In the genomic region with DNA sequence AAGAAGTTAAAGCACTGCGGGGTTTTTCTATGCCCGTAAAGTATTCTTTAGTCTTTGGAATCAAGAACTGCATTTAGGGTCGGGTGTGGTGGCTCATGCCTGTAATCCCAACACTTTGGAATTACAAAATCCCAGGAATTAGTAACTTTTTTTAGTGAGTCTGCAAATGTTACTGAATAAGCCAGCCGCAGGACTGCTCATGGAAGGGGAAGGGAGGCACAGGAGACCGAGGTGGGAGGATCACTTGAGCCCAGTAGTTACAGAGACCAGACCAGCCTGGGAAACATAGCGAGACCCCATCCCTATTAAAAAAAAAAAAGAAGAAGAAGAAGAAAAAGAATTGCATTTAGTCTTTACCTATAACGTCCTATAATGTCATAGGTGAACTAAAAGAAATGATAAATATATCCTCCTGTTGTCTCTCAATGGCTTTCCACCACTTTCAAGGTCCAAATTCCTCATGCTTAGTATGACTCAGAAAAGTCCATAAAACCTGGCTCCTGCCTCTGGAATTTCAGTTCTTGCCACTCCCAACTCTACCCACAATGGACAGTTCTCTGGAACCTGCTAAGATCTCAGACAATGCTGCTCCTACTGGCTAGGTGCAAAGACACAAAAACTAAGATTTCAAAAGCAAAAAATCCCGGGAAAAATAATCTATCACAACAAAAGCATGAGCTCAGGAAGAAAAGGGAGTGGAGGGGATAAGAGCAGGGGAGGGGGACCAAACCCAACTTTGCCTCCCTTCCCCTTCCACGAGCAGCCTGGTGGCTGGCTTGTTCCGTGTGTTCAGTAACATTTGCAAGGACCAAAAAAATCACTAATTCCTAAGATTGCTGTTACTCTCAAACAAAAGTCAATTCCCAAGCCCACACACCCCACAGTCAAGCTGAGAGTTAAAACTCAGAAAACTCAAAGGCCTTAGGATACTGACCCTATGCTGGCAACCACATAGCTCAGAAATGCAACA, we compare ENCODE assay signal across 9 cellular contexts. TPM values are rescaled to one million over a fixed set of nuclear protein-coding genes. Genes with fewer than 3 reads are reported as not detected.
A peak's percentile ranks its signal among the peaks of the same experiment; 100 is the strongest.
DNase-seq lines count a peak whose midpoint lies in the region; ATAC-seq and TF ChIP-seq lines count a peak whose summit lies in the region.
"Had no signal": no experiment of that assay in that cellular context is flagged by ENCODE, and none has a peak within 500 bp of the region (broad histone marks: within the 10 kb centered on the region; RNA-seq: fewer than 3 reads in every experiment).

No MANE protein-coding gene starts in this region.

- DNase-seq in activated CD8-positive, alpha-beta T cell treated with anti-CD3 and anti-CD28 coated beads for 36 hours: no peak
- DNase-seq in activated CD8-positive, alpha-beta T cell treated with anti-CD3 and anti-CD28 coated beads, Interleukin-2, amount 10 ng/mL, durations not matched to agents 7 days and 5 days: no peak
- no peak for DNase-seq in activated T-helper 1 cell treated with anti-CD3 and anti-CD28 coated beads, Interleukin-12 subunit alpha, Interleukin-12 subunit beta, Interleukin-2, Interleukin-4 antibody, amounts not matched to agents 30 ng/mL and 10 ng/mL and 1 ng/mL, durations not matched to agents 14 hours and 24 hours and 36 hours (ENCODE audit: low spot score)
- DNase-seq in left colon: no peak
- no peak for DNase-seq in type B pancreatic cell (ENCODE audit: extremely low spot score, unreplicated experiment)
- DNase-seq in NCI-H128 (lab: John Stamatoyannopoulos, UW; ENCODE audit: unreplicated experiment): no peak
- DNase-seq: KG1 had no signal

- peaks cover 72% of the 10 kb centered on the region for H3K4me1 Mint-ChIP-seq in activated CD8-positive, alpha-beta T cell treated with anti-CD3 and anti-CD28 coated beads for 36 hours (ENCODE audit: low read depth)
- peaks cover 70% of the 10 kb centered on the region for H3K4me1 Mint-ChIP-seq in activated CD8-positive, alpha-beta T cell treated with anti-CD3 and anti-CD28 coated beads, Interleukin-2, amount 10 ng/mL, durations not matched to agents 7 days and 5 days (ENCODE audit: low read depth)
- peaks cover 90% of the 10 kb centered on the region for H3K4me1 Mint-ChIP-seq in activated T-helper 1 cell treated with anti-CD3 and anti-CD28 coated beads, Interleukin-12 subunit alpha, Interleukin-12 subunit beta, Interleukin-2, Interleukin-4 antibody, amounts not matched to agents 30 ng/mL and 10 ng/mL and 1 ng/mL, durations not matched to agents 14 hours and 24 hours and 36 hours (ENCODE audit: low read depth)
- H3K4me1 Mint-ChIP-seq in type B pancreatic cell (ENCODE audit: unreplicated experiment): peaks cover 69% of the 10 kb centered on the region

- no peak for TF ChIP-seq EP300 in gastroesophageal sphincter (IDR thresholded peaks at IDR 0.05)

- TF ChIP-seq CTCF in activated CD8-positive, alpha-beta T cell treated with anti-CD3 and anti-CD28 coated beads for 36 hours (IDR thresholded peaks at IDR 0.05): no peak
- TF ChIP-seq CTCF in type B pancreatic cell (conservative IDR thresholded peaks at IDR 0.05) (no peak), gastroesophageal sphincter (IDR thresholded peaks at IDR 0.05) (no peak)

- H3K4me3 Mint-ChIP-seq in activated CD8-positive, alpha-beta T cell treated with anti-CD3 and anti-CD28 coated beads for 36 hours: no peak overlapping the region
- no peak overlapping the region for H3K4me3 Mint-ChIP-seq in activated CD8-positive, alpha-beta T cell treated with anti-CD3 and anti-CD28 coated beads, Interleukin-2, amount 10 ng/mL, durations not matched to agents 7 days and 5 days
- H3K4me3 Mint-ChIP-seq in activated T-helper 1 cell treated with anti-CD3 and anti-CD28 coated beads, Interleukin-12 subunit alpha, Interleukin-12 subunit beta, Interleukin-2, Interleukin-4 antibody, amounts not matched to agents 30 ng/mL and 10 ng/mL and 1 ng/mL, durations not matched to agents 14 hours and 24 hours and 36 hours: no peak overlapping the region
- H3K4me3 Mint-ChIP-seq in type B pancreatic cell: peak overlapping the region; percentile 37

- H3K4me1 ChIP-seq in gastroesophageal sphincter: peaks cover 27 to 95% (median 57%) of the 10 kb centered on the region in 3 donors

- no peak overlapping the region for H3K4me3 ChIP-seq in gastroesophageal sphincter

- CTCF ChIA-PET in activated CD8-positive, alpha-beta T cell treated with anti-CD3 and anti-CD28 coated beads for 36 hours (lab: Charles Lee): interaction anchor here (0.9 to 2.2 kb wide), 3 partner anchors 24 to 172 kb away, joined by 3 to 7 read pairs (median 3); no protein-coding TSS in a partner anchor
- CTCF ChIA-PET in activated CD8-positive, alpha-beta T cell treated with anti-CD3 and anti-CD28 coated beads, Interleukin-2, amount 10 ng/mL, durations not matched to agents 7 days and 5 days (lab: Charles Lee): interaction anchor here (0.9 to 2.2 kb wide), 7 partner anchors 11 to 171 kb away, joined by 3 to 7 read pairs (median 3); no protein-coding TSS in a partner anchor

- POLR2A ChIA-PET in activated CD8-positive, alpha-beta T cell treated with anti-CD3 and anti-CD28 coated beads for 36 hours (lab: Charles Lee): interaction anchor here (0.9 kb wide), 1 partner anchor 14 kb away, joined by 4 read pairs; no protein-coding TSS in a partner anchor
- POLR2A ChIA-PET in activated CD8-positive, alpha-beta T cell treated with anti-CD3 and anti-CD28 coated beads, Interleukin-2, amount 10 ng/mL, durations not matched to agents 7 days and 5 days (lab: Charles Lee): interaction anchor here (0.5 kb wide), 1 partner anchor 89 kb away, joined by 3 read pairs; no protein-coding TSS in a partner anchor

- H3K27ac ChIP-seq in gastroesophageal sphincter: no peak overlapping the region

- no peaks in the 10 kb centered on the region for H3K36me3 Mint-ChIP-seq in activated CD8-positive, alpha-beta T cell treated with anti-CD3 and anti-CD28 coated beads for 36 hours (ENCODE audit: low read depth)
- H3K36me3 Mint-ChIP-seq in activated CD8-positive, alpha-beta T cell treated with anti-CD3 and anti-CD28 coated beads, Interleukin-2, amount 10 ng/mL, durations not matched to agents 7 days and 5 days (ENCODE audit: low read depth): peaks cover 2% of the 10 kb centered on the region
- H3K36me3 Mint-ChIP-seq in activated T-helper 1 cell treated with anti-CD3 and anti-CD28 coated beads, Interleukin-12 subunit alpha, Interleukin-12 subunit beta, Interleukin-2, Interleukin-4 antibody, amounts not matched to agents 30 ng/mL and 10 ng/mL and 1 ng/mL, durations not matched to agents 14 hours and 24 hours and 36 hours (ENCODE audit: low read depth): peaks cover 16% of the 10 kb centered on the region
- H3K36me3 Mint-ChIP-seq in type B pancreatic cell: peaks cover 5% of the 10 kb centered on the region

- H3K27me3 Mint-ChIP-seq in activated CD8-positive, alpha-beta T cell treated with anti-CD3 and anti-CD28 coated beads for 36 hours: no peaks in the 10 kb centered on the region
- H3K27me3 Mint-ChIP-seq in activated CD8-positive, alpha-beta T cell treated with anti-CD3 and anti-CD28 coated beads, Interleukin-2, amount 10 ng/mL, durations not matched to agents 7 days and 5 days (ENCODE audit: low read depth): peaks cover 2% of the 10 kb centered on the region
- H3K27me3 Mint-ChIP-seq in activated T-helper 1 cell treated with anti-CD3 and anti-CD28 coated beads, Interleukin-12 subunit alpha, Interleukin-12 subunit beta, Interleukin-2, Interleukin-4 antibody, amounts not matched to agents 30 ng/mL and 10 ng/mL and 1 ng/mL, durations not matched to agents 14 hours and 24 hours and 36 hours (ENCODE audit: insufficient read depth): no peaks in the 10 kb centered on the region
- H3K27me3 Mint-ChIP-seq in type B pancreatic cell: no peaks in the 10 kb centered on the region

- intact Hi-C loops in activated CD8-positive, alpha-beta T cell treated with anti-CD3 and anti-CD28 coated beads for 36 hours (cut with micrococcal nuclease): no loop called here
- intact Hi-C loops in activated T-helper 1 cell treated with anti-CD3 and anti-CD28 coated beads, Interleukin-12 subunit alpha, Interleukin-12 subunit beta, Interleukin-2, Interleukin-4 antibody, amounts not matched to agents 30 ng/mL and 10 ng/mL and 1 ng/mL, durations not matched to agents 14 hours and 24 hours and 36 hours (cut with micrococcal nuclease): no loop called here
- intact Hi-C loops in left colon (cut with DNase I, micrococcal nuclease): no loop called here

- no peak for ATAC-seq in activated CD8-positive, alpha-beta T cell treated with anti-CD3 and anti-CD28 coated beads for 36 hours
- no peak for ATAC-seq in activated CD8-positive, alpha-beta T cell treated with anti-CD3 and anti-CD28 coated beads, Interleukin-2, amount 10 ng/mL, durations not matched to agents 7 days and 5 days
- peak; percentile 82 for ATAC-seq in left colon
- ATAC-seq in GM19452 (IDR thresholded peaks at IDR 0.05; ENCODE audit: unreplicated experiment): no peak
- ATAC-seq in gastroesophageal sphincter: no peak

- no peaks in the 10 kb centered on the region for H3K9me3 ChIP-seq in gastroesophageal sphincter

- no peaks in the 10 kb centered on the region for H3K9me3 Mint-ChIP-seq in activated CD8-positive, alpha-beta T cell treated with anti-CD3 and anti-CD28 coated beads for 36 hours
- H3K9me3 Mint-ChIP-seq in activated CD8-positive, alpha-beta T cell treated with anti-CD3 and anti-CD28 coated beads, Interleukin-2, amount 10 ng/mL, durations not matched to agents 7 days and 5 days (ENCODE audit: insufficient read depth): no peaks in the 10 kb centered on the region
- no peaks in the 10 kb centered on the region for H3K9me3 Mint-ChIP-seq in activated T-helper 1 cell treated with anti-CD3 and anti-CD28 coated beads, Interleukin-12 subunit alpha, Interleukin-12 subunit beta, Interleukin-2, Interleukin-4 antibody, amounts not matched to agents 30 ng/mL and 10 ng/mL and 1 ng/mL, durations not matched to agents 14 hours and 24 hours and 36 hours
- H3K9me3 Mint-ChIP-seq in type B pancreatic cell: no peaks in the 10 kb centered on the region

- WGBS in gastroesophageal sphincter (ENCODE audit: low coverage in 1 of 2), 2 donors: 73% methylated on average over 7 to 10 of the region's 10 CpGs

- H3K27ac Mint-ChIP-seq in activated CD8-positive, alpha-beta T cell treated with anti-CD3 and anti-CD28 coated beads for 36 hours: peak overlapping the region; percentile 3
- no peak overlapping the region for H3K27ac Mint-ChIP-seq in activated CD8-positive, alpha-beta T cell treated with anti-CD3 and anti-CD28 coated beads, Interleukin-2, amount 10 ng/mL, durations not matched to agents 7 days and 5 days
- H3K27ac Mint-ChIP-seq in activated T-helper 1 cell treated with anti-CD3 and anti-CD28 coated beads, Interleukin-12 subunit alpha, Interleukin-12 subunit beta, Interleukin-2, Interleukin-4 antibody, amounts not matched to agents 30 ng/mL and 10 ng/mL and 1 ng/mL, durations not matched to agents 14 hours and 24 hours and 36 hours: peak overlapping the region; percentile 49
- H3K27ac Mint-ChIP-seq in type B pancreatic cell: peak overlapping the region; percentile 85

- no peaks in the 10 kb centered on the region for H3K27me3 ChIP-seq in gastroesophageal sphincter

- no peak for TF ChIP-seq POLR2A in gastroesophageal sphincter (IDR thresholded peaks at IDR 0.05)

- no peaks in the 10 kb centered on the region for H3K36me3 ChIP-seq in gastroesophageal sphincter

RNA-seq across cellular contexts. Expression of gene B4GALT5, which starts 39.0 kb away (rescaled TPM):
- 10 to 100 TPM; 16.5 to 16.8 TPM for total RNA-seq in activated CD8-positive, alpha-beta T cell treated with anti-CD3 and anti-CD28 coated beads for 36 hours
- total RNA-seq in activated CD8-positive, alpha-beta T cell treated with anti-CD3 and anti-CD28 coated beads, Interleukin-2, amount 10 ng/mL, durations not matched to agents 7 days and 5 days: 10 to 100 TPM; 13.3 to 13.4 TPM
- total RNA-seq in activated T-helper 1 cell treated with anti-CD3 and anti-CD28 coated beads, Interleukin-12 subunit alpha, Interleukin-12 subunit beta, Interleukin-2, Interleukin-4 antibody, amounts not matched to agents 30 ng/mL and 10 ng/mL and 1 ng/mL, durations not matched to agents 14 hours and 24 hours and 36 hours: 38.9 and 39.3 TPM in 2 replicates
- total RNA-seq in left colon (10 to 100 TPM; 58.1 to 64.8 TPM), type B pancreatic cell (ENCODE audit: low replicate concordance) (47.9 and 49.7 TPM in 2 replicates), gastroesophageal sphincter (10 to 100 TPM; 20.2 to 35.6 (median 28.8) TPM)
